Comparison of ENCODE assay signal across 19 cellular contexts in the genomic region with DNA sequence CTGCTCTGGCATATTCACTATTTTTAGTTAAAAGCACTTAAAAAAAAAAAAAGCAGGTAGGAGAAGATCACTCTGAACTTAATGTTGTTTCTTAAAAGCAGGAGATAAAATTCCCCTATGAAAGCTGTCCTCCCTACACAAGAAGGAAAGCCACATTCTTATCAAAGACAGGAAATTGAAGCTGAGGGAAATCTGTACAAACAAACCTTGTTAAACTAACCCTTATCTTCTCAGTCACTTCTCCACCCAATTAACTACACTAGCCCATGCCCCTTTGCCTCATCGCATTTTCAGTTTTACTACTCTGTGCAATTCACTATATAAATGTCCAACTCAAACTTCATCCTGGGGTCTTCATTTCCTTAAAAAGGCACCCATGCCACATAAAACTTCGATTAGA. TPM values are rescaled to one million over a fixed set of nuclear protein-coding genes. Genes with fewer than 3 reads are reported as not detected.
DNase-seq lines count a peak whose midpoint lies in the region; ATAC-seq and TF ChIP-seq lines count a peak whose summit lies in the region.
"Had no signal": no experiment of that assay in that cellular context is flagged by ENCODE, and none has a peak within 500 bp of the region (broad histone marks: within the 10 kb centered on the region; RNA-seq: fewer than 3 reads in every experiment).

No MANE protein-coding gene starts in this region.

- intact Hi-C loops in OCI-LY7 (cut with micrococcal nuclease; ENCODE audit: unreplicated experiment) = loop anchor here (5.0 to 10.0 kb wide), 4 partner anchors 404 to 1734 kb away; a partner anchor contains a TSS

- no peaks in the 10 kb centered on the region for H3K9me3 Mint-ChIP-seq in endothelial cell (ENCODE audit: unreplicated experiment)
- H3K9me3 Mint-ChIP-seq in progenitor cell of endocrine pancreas (ENCODE audit: low read depth) = no peaks in the 10 kb centered on the region
- H3K9me3 Mint-ChIP-seq: CD8-positive, alpha-beta memory T cell; H9 had no signal

- H2BK120ac ChIP-seq in neuronal stem cell (ENCODE audit: low read depth, low read length) = no peak overlapping the region

- no peak overlapping the region for H2BK15ac ChIP-seq in neuronal stem cell (ENCODE audit: low read length)

- H3K4me1 ChIP-seq in OCI-LY7 (ENCODE audit: insufficient read depth, low read length, poor library complexity, severe bottlenecking) (peaks cover 36% of the 10 kb centered on the region), neuronal stem cell (ENCODE audit: control insufficient read depth in 2 of 2, insufficient read depth in 1 of 2, low read depth in 1 of 2, low read length in 2 of 2) (peaks cover 8 to 9% of the 10 kb centered on the region in 2 donors)

- H4K91ac ChIP-seq in neuronal stem cell (ENCODE audit: low read depth, low read length, poor library complexity) = no peak overlapping the region

- H4K20me1 ChIP-seq in OCI-LY7 (ENCODE audit: insufficient read depth, low read length) = peaks cover 5% of the 10 kb centered on the region; the same call in 1 of the 2 replicates

- H3K9me2 ChIP-seq in OCI-LY7 (ENCODE audit: insufficient read depth, low read length) = no peaks in the 10 kb centered on the region

- no peak overlapping the region for H3K4me3 Mint-ChIP-seq in endothelial cell (ENCODE audit: unreplicated experiment)
- no peak overlapping the region for H3K4me3 Mint-ChIP-seq in T-helper 17 cell
- H3K4me3 Mint-ChIP-seq in progenitor cell of endocrine pancreas (ENCODE audit: low read depth) = no peak overlapping the region
- H3K4me3 Mint-ChIP-seq: H9 had no signal

- H3K4ac ChIP-seq in neuronal stem cell (ENCODE audit: low read length) = no peak overlapping the region

- peaks cover 31% of the 10 kb centered on the region for H3K4me1 Mint-ChIP-seq in endothelial cell (ENCODE audit: unreplicated experiment)
- H3K4me1 Mint-ChIP-seq in T-helper 17 cell = peaks cover 15% of the 10 kb centered on the region
- H3K4me1 Mint-ChIP-seq in progenitor cell of endocrine pancreas (ENCODE audit: low read depth) = peaks cover 20% of the 10 kb centered on the region

- no peak overlapping the region for H2BK12ac ChIP-seq in neuronal stem cell (ENCODE audit: low read length)

- no peaks in the 10 kb centered on the region for H3K79me1 ChIP-seq in neuronal stem cell (ENCODE audit: low read depth, low read length)

- H3K18ac ChIP-seq in neuronal stem cell (ENCODE audit: low read length) = no peak overlapping the region

- H3K27ac Mint-ChIP-seq in endothelial cell (ENCODE audit: unreplicated experiment) (peak overlapping the region; percentile 37), T-helper 17 cell (no peak overlapping the region), progenitor cell of endocrine pancreas (no peak overlapping the region)
- H3K27ac Mint-ChIP-seq: CD8-positive, alpha-beta memory T cell; H9 had no signal

- H3K27me3 Mint-ChIP-seq in endothelial cell (ENCODE audit: unreplicated experiment) (no peaks in the 10 kb centered on the region), T-helper 17 cell (peaks cover 20% of the 10 kb centered on the region), progenitor cell of endocrine pancreas (peaks cover 11% of the 10 kb centered on the region)

- no peak for ATAC-seq in T-helper 17 cell
- ATAC-seq: Panc1 had no signal

- H3K4me3 ChIP-seq in OCI-LY7 (ENCODE audit: low read depth, low read length, poor library complexity, severe bottlenecking) (no peak overlapping the region), neuronal stem cell (ENCODE audit: low read length in 2 of 2) (no peak overlapping the region)

- H3K14ac ChIP-seq in neuronal stem cell (ENCODE audit: low read length) = no peak overlapping the region

- DNase-seq in DMS53 (lab: John Stamatoyannopoulos, UW) (peak; percentile 41), DMS53 treated with DMSO at 0.1 percent for 48 hours (lab: John Stamatoyannopoulos, UW; ENCODE audit: unreplicated experiment) (no peak), OCI-LY7 (ENCODE audit: low spot score) (no peak), endothelial cell (ENCODE audit: low spot score) (no peak), neuronal stem cell (ENCODE audit: low spot score) (no peak), kidney glomerular epithelial cell (lab: John Stamatoyannopoulos, UW) (no peak), T-helper 17 cell (no peak), progenitor cell of endocrine pancreas (ENCODE audit: low spot score, unreplicated experiment) (no peak)
- DNase-seq: CD8-positive, alpha-beta memory T cell; DND-41; H9; Karpas-422; MM.1S; NCI-H1105 treated with DMSO at 0.1 percent for 48 hours; NCI-H2029 treated with DMSO at 0.1 percent for 48 hours; NCI-H2171 treated with DMSO at 0.1 percent for 48 hours; NCI-H774 had no signal

- H2AK5ac ChIP-seq in neuronal stem cell (ENCODE audit: low read depth, low read length) = no peak overlapping the region

- H3K23ac ChIP-seq in neuronal stem cell (ENCODE audit: low read depth, low read length, poor library complexity) = no peak overlapping the region

- peak overlapping the region; percentile 91; the same call in 1 of the 2 replicates for H2AFZ ChIP-seq in OCI-LY7 (ENCODE audit: low read length)
- peak overlapping the region; percentile 79 for H2AFZ ChIP-seq in neuronal stem cell (ENCODE audit: low read length)

- H3K4me2 ChIP-seq in OCI-LY7 (ENCODE audit: low read length) = 0 out of 2 replicates have a peak overlapping the region, but pooled peaks have one; percentile 88
- H3K4me2 ChIP-seq in neuronal stem cell (ENCODE audit: insufficient read depth, low read length, poor library complexity, severe bottlenecking) = no peak overlapping the region

- no CpG with 5 or more reads among the region's 2 CpGs for WGBS in neuronal stem cell (ENCODE audit: extremely low coverage in 2 of 2, insufficient read length in 2 of 2, insufficient replicate concordance in 1 of 2), 2 donors

- no peak for TF ChIP-seq CTCF in OCI-LY7 (conservative IDR thresholded peaks at IDR 0.05; ENCODE audit: low read length)
- no peak for TF ChIP-seq CTCF in endothelial cell (IDR thresholded peaks at IDR 0.05; ENCODE audit: unreplicated experiment)
- TF ChIP-seq CTCF in progenitor cell of endocrine pancreas (IDR thresholded peaks at IDR 0.05; ENCODE audit: unreplicated experiment) = no peak

- no peaks in the 10 kb centered on the region for H3K36me3 Mint-ChIP-seq in endothelial cell (ENCODE audit: low read depth, unreplicated experiment)
- H3K36me3 Mint-ChIP-seq in T-helper 17 cell (ENCODE audit: low read depth) = no peaks in the 10 kb centered on the region
- no peaks in the 10 kb centered on the region for H3K36me3 Mint-ChIP-seq in progenitor cell of endocrine pancreas (ENCODE audit: insufficient read depth)

- H3K27ac ChIP-seq in OCI-LY7 (ENCODE audit: low read depth, low read length, poor library complexity, severe bottlenecking) = no peak overlapping the region
- no peak overlapping the region for H3K27ac ChIP-seq in neuronal stem cell (replicated peaks; ENCODE audit: low read length)
- H3K27ac ChIP-seq: 22Rv1 had no signal

- CTCF ChIA-PET in OCI-LY7 (lab: Charles Lee; ENCODE audit: unreplicated experiment) = no interaction called here

- no peak overlapping the region for H2BK5ac ChIP-seq in neuronal stem cell (ENCODE audit: low read length)

- no peak overlapping the region for H4K8ac ChIP-seq in neuronal stem cell (ENCODE audit: low read depth, low read length)

- H3K36me3 ChIP-seq in OCI-LY7 (ENCODE audit: insufficient read depth, low read length) = peaks cover 7% of the 10 kb centered on the region; the same call in 1 of the 2 replicates
- H3K36me3 ChIP-seq in neuronal stem cell (replicated peaks in 1 of 2; ENCODE audit: control insufficient read depth in 2 of 2, insufficient read depth in 2 of 2, low read length in 2 of 2) = no peaks in the 10 kb centered on the region

- H3K9ac ChIP-seq in neuronal stem cell (ENCODE audit: low read depth, low read length, poor library complexity) = no peak overlapping the region

- H3K9me3 ChIP-seq in OCI-LY7 (ENCODE audit: low read length) (no peaks in the 10 kb centered on the region), neuronal stem cell (replicated peaks in 1 of 2; ENCODE audit: control insufficient read depth in 2 of 2, insufficient read depth in 1 of 2, low read depth in 1 of 2, low read length in 2 of 2) (no peaks in the 10 kb centered on the region), T-helper 17 cell (ENCODE audit: control insufficient read depth, low read length, poor library complexity, severe bottlenecking) (no peaks in the 10 kb centered on the region)

- H3K27me3 ChIP-seq in neuronal stem cell (ENCODE audit: control insufficient read depth in 3 of 3, insufficient read depth in 3 of 3, low read depth in 1 of 3, low read length in 3 of 3) = peaks cover 0 to 19% (median 0%) of the 10 kb centered on the region in 3 experiments

- POLR2A ChIA-PET in OCI-LY7 (lab: Charles Lee) = interaction anchor here (0.6 to 13.6 kb wide), 4 partner anchors 13 to 429 kb away, joined by 3 to 194 read pairs (median 3); no protein-coding TSS in a partner anchor

- BruUV-seq in OCI-LY7 (replicated peaks; lab: Mats Ljungman, UMichigan) = no TSS peak

- peaks cover 19% of the 10 kb centered on the region for H3K79me2 ChIP-seq in OCI-LY7 (ENCODE audit: insufficient read depth, low read depth, low read length)

RNA-seq across cellular contexts. Expression of a gene that starts 2.7 kb away (rescaled TPM):
- total RNA-seq in OCI-LY7 (2014; rRNA removed; shearing (Covaris generic)) = 155 and 157 TPM in 2 replicates
- total RNA-seq in OCI-LY7 (2022) = 173 and 175 TPM in 2 replicates
- 40.7 TPM for total RNA-seq in endothelial cell (ENCODE audit: unreplicated experiment)
- 32.0 TPM for polyA plus RNA-seq in neuronal stem cell (2013, experiment 1 of 2)
- 28.4 TPM for polyA plus RNA-seq in neuronal stem cell (2013, experiment 2 of 2)
- total RNA-seq in T-helper 17 cell = 1 to 10 TPM; 5.9 to 6.0 TPM
- 42.6 and 53.0 TPM in 2 replicates for total RNA-seq in progenitor cell of endocrine pancreas
